In the genomic region with DNA sequence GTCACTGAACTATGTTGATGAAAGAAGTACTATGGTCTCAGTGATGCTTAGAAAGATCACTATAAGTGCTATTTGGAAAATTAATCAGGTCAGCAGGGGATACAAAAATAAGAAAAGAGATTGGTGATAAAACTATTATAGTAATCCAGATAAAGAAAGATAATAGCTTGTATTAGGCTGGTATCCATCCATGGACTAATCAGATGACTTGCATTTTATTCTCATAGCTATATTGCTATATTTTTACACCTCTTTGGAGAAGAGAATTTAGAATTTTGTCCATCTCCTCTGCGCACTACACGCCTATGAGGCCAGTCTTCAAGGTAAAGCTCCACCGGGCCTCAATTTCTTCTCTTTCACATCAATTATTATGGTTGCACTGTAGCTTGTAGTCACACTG, we compare ENCODE assay signal across 30 cellular contexts.
DNase-seq lines count a peak whose midpoint lies in the region; ATAC-seq, FAIRE-seq and TF ChIP-seq lines count a peak whose summit lies in the region.
"Had no signal": no experiment of that assay in that cellular context is flagged by ENCODE, and none has a peak within 500 bp of the region (broad histone marks: within the 10 kb centered on the region; RNA-seq: fewer than 3 reads in every experiment).

No MANE protein-coding gene starts in this region.

- H3K4me3 ChIP-seq in HepG2 (replicated peaks in 1 of 3; ENCODE audit: insufficient read depth in 1 of 3, low read depth in 2 of 3, low read length in 3 of 3) (no peak overlapping the region), right lobe of liver (no peak overlapping the region), A549 (no peak overlapping the region)
- H3K4me3 ChIP-seq: BLaER1; BLaER1 treated with 17β-estradiol and CSF1 and Interleukin-3, amounts not matched to agents 10 nM and 100 nM had no signal

- TF ChIP-seq EP300 in HepG2 (IDR thresholded peaks at IDR 0.05; ENCODE audit: low read depth in 2 of 2, low read length in 2 of 2): no peak
- no peak for TF ChIP-seq EP300 in HepG2 (CRISPR knock-in tag; IDR thresholded peaks at IDR 0.05; ENCODE audit: borderline replicate concordance)
- no peak for TF ChIP-seq EP300 in A549 (IDR thresholded peaks at IDR 0.05)

- FAIRE-seq in HepG2 (lab: Jason Lieb, UNC) (no peak), A549 (lab: Jason Lieb, UNC) (no peak), H54 (lab: Jason Lieb, UNC) (no peak)
- FAIRE-seq: A204.1, D721Med had no signal

- TF ChIP-seq POLR2A in HepG2 (IDR thresholded peaks at IDR 0.05; ENCODE audit: insufficient read depth in 1 of 2, low read depth in 2 of 2, low read length in 2 of 2) (no peak), right lobe of liver (IDR thresholded peaks at IDR 0.05) (no peak), A549 (IDR thresholded peaks at IDR 0.05; ENCODE audit: low read length) (no peak), H54 (IDR thresholded peaks at IDR 0.05; ENCODE audit: low read depth, low read length) (no peak)

- 44% methylated on average over 3 of the region's 3 CpGs for WGBS in HepG2 (ENCODE audit: low lambda C conversion rate)
- WGBS in right lobe of liver (ENCODE audit: insufficient coverage, low coverage, low lambda C conversion rate, missing lambda C conversion rate): 77% methylated on average over 3 of the region's 3 CpGs
- 34% methylated on average over 3 of the region's 3 CpGs for WGBS in A549 (ENCODE audit: missing lambda C conversion rate)

- H4K20me1 ChIP-seq in HepG2 (ENCODE audit: insufficient read depth, low read length): no peaks in the 10 kb centered on the region
- H4K20me1 ChIP-seq: BLaER1; BLaER1 treated with 17β-estradiol and CSF1 and Interleukin-3, amounts not matched to agents 10 nM and 100 nM had no signal

- POLR2A ChIA-PET in HepG2 (lab: Yijun Ruan, JAX) (no interaction called here), A549 (lab: Yijun Ruan, JAX) (no interaction called here)

- TF ChIP-seq RAD21 in HepG2 (CRISPR knock-in tag; IDR thresholded peaks at IDR 0.05) (no peak), A549 (conservative IDR thresholded peaks at IDR 0.05 in 1 of 2, IDR thresholded peaks at IDR 0.05 in 1 of 2) (no peak)

- ATAC-seq in HepG2 (no peak), right lobe of liver (no peak), A549 (no peak)
- ATAC-seq: CD8-positive, alpha-beta T cell had no signal

- intact Hi-C loops in HepG2 (cut with micrococcal nuclease; ENCODE audit: unreplicated experiment) (no loop called here), right lobe of liver (cut with DNase I) (no loop called here)

- no peaks in the 10 kb centered on the region for H3K79me2 ChIP-seq in HepG2 (ENCODE audit: insufficient read depth, low read length)

- H3K4me2 ChIP-seq in HepG2 (ENCODE audit: low read depth, low read length) (no peak overlapping the region), A549 (no peak overlapping the region)
- H3K4me2 ChIP-seq: BLaER1; BLaER1 treated with 17β-estradiol and CSF1 and Interleukin-3, amounts not matched to agents 10 nM and 100 nM had no signal

- CTCF ChIA-PET in HepG2 (lab: Yijun Ruan, JAX; ENCODE audit: low intra/inter-chr PET ratio, low total read pairs): no interaction called here
- CTCF ChIA-PET in A549 (lab: Yijun Ruan, JAX): no interaction called here

- H3K27me3 ChIP-seq in HepG2 (ENCODE audit: control insufficient read depth in 1 of 2, insufficient read depth in 2 of 2, low read length in 2 of 2) (no peaks in the 10 kb centered on the region), right lobe of liver (no peaks in the 10 kb centered on the region)
- H3K27me3 ChIP-seq: BE2C; BLaER1; BLaER1 treated with 17β-estradiol and CSF1 and Interleukin-3, amounts not matched to agents 10 nM and 100 nM had no signal

- H3K36me3 ChIP-seq in HepG2 (replicated peaks in 1 of 2; ENCODE audit: control insufficient read depth in 1 of 2, insufficient read depth in 2 of 2, low read length in 2 of 2): no peaks in the 10 kb centered on the region
- H3K36me3 ChIP-seq in right lobe of liver: no peaks in the 10 kb centered on the region
- H3K36me3 ChIP-seq: BE2C; BLaER1; BLaER1 treated with 17β-estradiol and CSF1 and Interleukin-3, amounts not matched to agents 10 nM and 100 nM had no signal

- in situ Hi-C loops in HepG2 (cut with HindIII; ENCODE audit: extremely low pct_ligation_motif_present, low pct_unique_long_range_greater_than_20kb): no loop called here

- no peak for TF ChIP-seq CTCF in HepG2 (CRISPR knock-in tag; IDR thresholded peaks at IDR 0.05)
- TF ChIP-seq CTCF in right lobe of liver (IDR thresholded peaks at IDR 0.05): no peak
- TF ChIP-seq CTCF in A549 (IDR thresholded peaks at IDR 0.05): no peak

- H3K27ac ChIP-seq in HepG2 (ENCODE audit: extremely low read length, insufficient read depth, low read length) (no peak overlapping the region), right lobe of liver (no peak overlapping the region), A549 (no peak overlapping the region)
- H3K27ac ChIP-seq: 22Rv1; BLaER1; BLaER1 treated with 17β-estradiol and CSF1 and Interleukin-3, amounts not matched to agents 10 nM and 100 nM; C4-2B had no signal

- peaks cover 45% of the 10 kb centered on the region for H3K9me3 ChIP-seq in HepG2 (ENCODE audit: low read length)
- no peaks in the 10 kb centered on the region for H3K9me3 ChIP-seq in right lobe of liver
- no peaks in the 10 kb centered on the region for H3K9me3 ChIP-seq in A549
- H3K9me3 ChIP-seq: BE2C; BLaER1; BLaER1 treated with 17β-estradiol and CSF1 and Interleukin-3, amounts not matched to agents 10 nM and 100 nM; Caco-2 had no signal

- no peaks in the 10 kb centered on the region for H3K4me1 ChIP-seq in HepG2 (ENCODE audit: insufficient read depth, low read length)
- H3K4me1 ChIP-seq in right lobe of liver: no peaks in the 10 kb centered on the region
- H3K4me1 ChIP-seq in A549: no peaks in the 10 kb centered on the region
- H3K4me1 ChIP-seq: BE2C; BLaER1; BLaER1 treated with 17β-estradiol and CSF1 and Interleukin-3, amounts not matched to agents 10 nM and 100 nM; Caco-2 had no signal

- H3K9ac ChIP-seq in HepG2 (ENCODE audit: insufficient read depth, low read depth, low read length): no peak overlapping the region
- H3K9ac ChIP-seq: BLaER1; BLaER1 treated with 17β-estradiol and CSF1 and Interleukin-3, amounts not matched to agents 10 nM and 100 nM had no signal

- no peak overlapping the region for H2AFZ ChIP-seq in HepG2 (ENCODE audit: low read length)

- DNase-seq in HepG2 (ENCODE audit: low spot score) (no peak), right lobe of liver (no peak), A549 (ENCODE audit: low read depth in 1 of 2, low spot score in 1 of 2) (no peak), H54 (ENCODE audit: insufficient read length, low spot score) (no peak)
- DNase-seq: 8988T; ACHN; AML-193; BE2C; C1 segment of cervical spinal cord; Caco-2; Calu3; CD4-positive, alpha-beta memory T cell; CD4-positive, alpha-beta T cell; CD4-positive, CD25-positive, alpha-beta regulatory T cell; CD8-positive, alpha-beta memory T cell; CD8-positive, alpha-beta T cell; COR-L47; DMS 273 treated with DMSO at 0.1 percent for 48 hours; DMS153; DMS53; DMS79; DMS79 treated with DMSO at 0.1 percent for 48 hours; DND-41; EL had no signal

- BruUV-seq in HepG2 (replicated peaks; lab: Mats Ljungman, UMichigan): no TSS peak

TF ChIP-seq in HepG2, 621 proteins besides CTCF, POLR2A, EP300 and RAD21:
- TF ChIP-seq, protein P1, sequence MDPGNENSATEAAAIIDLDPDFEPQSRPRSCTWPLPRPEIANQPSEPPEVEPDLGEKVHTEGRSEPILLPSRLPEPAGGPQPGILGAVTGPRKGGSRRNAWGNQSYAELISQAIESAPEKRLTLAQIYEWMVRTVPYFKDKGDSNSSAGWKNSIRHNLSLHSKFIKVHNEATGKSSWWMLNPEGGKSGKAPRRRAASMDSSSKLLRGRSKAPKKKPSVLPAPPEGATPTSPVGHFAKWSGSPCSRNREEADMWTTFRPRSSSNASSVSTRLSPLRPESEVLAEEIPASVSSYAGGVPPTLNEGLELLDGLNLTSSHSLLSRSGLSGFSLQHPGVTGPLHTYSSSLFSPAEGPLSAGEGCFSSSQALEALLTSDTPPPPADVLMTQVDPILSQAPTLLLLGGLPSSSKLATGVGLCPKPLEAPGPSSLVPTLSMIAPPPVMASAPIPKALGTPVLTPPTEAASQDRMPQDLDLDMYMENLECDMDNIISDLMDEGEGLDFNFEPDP (CRISPR knock-in tag; conservative IDR thresholded peaks at IDR 0.05): no peak
- 0 out of 2 replicates have a peak, but pooled peaks have one; percentile 51 for TF ChIP-seq NFE2L2 (IDR thresholded peaks at IDR 0.05; ENCODE audit: low read length)

TF ChIP-seq in A549, 52 proteins besides CTCF, POLR2A, EP300 and RAD21:
- TF ChIP-seq NFE2L2 (conservative IDR thresholded peaks at IDR 0.05; ENCODE audit: low read length): peak; percentile 52
- no peak for TF ChIP-seq RNF2 (IDR thresholded peaks at IDR 0.05; ENCODE audit: borderline replicate concordance, low read depth)
